In genomic region chr7:42911482-42912447, GRCh38 we compare ENCODE assay signal across 8 cellular contexts. TPM values are rescaled to one million over a fixed set of nuclear protein-coding genes. Genes with fewer than 3 reads are reported as not detected.
DNase-seq lines count a peak whose midpoint lies in the region; ATAC-seq and TF ChIP-seq lines count a peak whose summit lies in the region.

C7orf25 (minus strand) TSS chr7:42912070; CDS start chr7:42910900, 1,170 bp downstream.

- no peaks in the 10 kb centered on the region for H3K9me3 ChIP-seq in PC-3 (ENCODE audit: low read length)
- no peaks in the 10 kb centered on the region for H3K9me3 ChIP-seq in esophagus (ENCODE audit: control insufficient read depth in 2 of 2, insufficient read depth in 1 of 2, low read depth in 1 of 2, low read length in 1 of 2)
- H3K9me3 ChIP-seq in muscle layer of colon (ENCODE audit: low read length): no peaks in the 10 kb centered on the region

- CTCF ChIA-PET in PC-3 (lab: Charles Lee): no interaction called here

- no peaks in the 10 kb centered on the region for H3K27me3 Mint-ChIP-seq in activated T-cell treated with anti-CD3 and anti-CD28 coated beads, Interleukin-2, amount 50 U/mL, for 4 hours (ENCODE audit: low read depth)

- peaks cover 5% of the 10 kb centered on the region for H3K36me3 ChIP-seq in PC-3 (ENCODE audit: low read depth, low read length)
- no peaks in the 10 kb centered on the region for H3K36me3 ChIP-seq in esophagus (ENCODE audit: control insufficient read depth in 2 of 2, insufficient read depth in 2 of 2, low read length in 1 of 2)
- peaks cover 1% of the 10 kb centered on the region for H3K36me3 ChIP-seq in muscle layer of colon (ENCODE audit: insufficient read depth, low read length)

- peak within 1 kb of the TSS; percentile 37 for H3K27ac ChIP-seq in PC-3 (ENCODE audit: low read length)
- H3K27ac ChIP-seq in esophagus (ENCODE audit: low read depth in 2 of 2, low read length in 1 of 2): peak within 1 kb of the TSS; percentile 74 to 83
- H3K27ac ChIP-seq in muscle layer of colon (ENCODE audit: low read depth, low read length): peak within 1 kb of the TSS; percentile 64

- H3K9me2 ChIP-seq in PC-3 (replicated peaks; ENCODE audit: low read length): no peaks in the 10 kb centered on the region

- 0 to 1% methylated on average over 77 to 94 of the region's 94 CpGs for whole genome bisulfite sequencing in esophagus, 2 donors

- H3K4me1 Mint-ChIP-seq in activated T-cell treated with anti-CD3 and anti-CD28 coated beads, Interleukin-2, amount 50 U/mL, for 4 hours (ENCODE audit: low read depth): peaks cover 56% of the 10 kb centered on the region

- peak; percentile 88 for ATAC-seq in GM21717 (IDR thresholded peaks at IDR 0.05; ENCODE audit: unreplicated experiment)
- peak; percentile 91 for ATAC-seq in PC-3
- peak; percentile 92 to 96 for ATAC-seq in activated T-cell treated with anti-CD3 and anti-CD28 coated beads, Interleukin-2, amount 50 U/mL, for 4 hours

- peak within 1 kb of the TSS; percentile 70 for H3K4me3 ChIP-seq in Jurkat, Clone E6-1 (ENCODE audit: low read length)
- H3K4me3 ChIP-seq in PC-3 (ENCODE audit: low read length) (peak within 1 kb of the TSS; percentile 89), esophagus (ENCODE audit: low read depth in 1 of 2, low read length in 2 of 2) (peak within 1 kb of the TSS; percentile 78 to 95), muscle layer of colon (ENCODE audit: low read depth in 1 of 2, low read length in 2 of 2) (peak within 1 kb of the TSS; percentile 70 to 91)

- no peaks in the 10 kb centered on the region for H3F3A ChIP-seq in PC-3 (ENCODE audit: low read length, unreplicated experiment)

- DNase-seq in DMS153 (lab: John Stamatoyannopoulos, UW): peak; percentile 97
- DNase-seq in Jurkat, Clone E6-1 (ENCODE audit: low read depth, low spot score): peak; percentile 92
- peak; percentile 93 for DNase-seq in PC-3
- DNase-seq in activated T-cell treated with anti-CD3 and anti-CD28 coated beads, Interleukin-2, amount 50 U/mL, for 4 hours: peak; percentile 94
- DNase-seq in stimulated activated CD8-positive, alpha-beta memory T cell treated with anti-CD3 and anti-CD28 coated beads, Interleukin-7, amount 100 ng/mL, for 24 hours (ENCODE audit: low read depth): peak; percentile 91

- peak within 1 kb of the TSS; percentile 93 for H2AFZ ChIP-seq in PC-3 (ENCODE audit: low read length)

- 0 out of 2 replicates have a peak, but pooled peaks have one; percentile 15 for TF ChIP-seq CTCF in PC-3 (conservative IDR thresholded peaks at IDR 0.05; ENCODE audit: low read depth, low read length)

- intact Hi-C loops in PC-3 (cut with micrococcal nuclease): loop anchor here (2.0 kb wide), 2 partner anchors 21 to 23 kb away; partner anchors contain the start of genes MRPL32 and PSMA2

- peak within 1 kb of the TSS; percentile 93 for H3K4me3 Mint-ChIP-seq in activated T-cell treated with anti-CD3 and anti-CD28 coated beads, Interleukin-2, amount 50 U/mL, for 4 hours

- peak within 1 kb of the TSS; percentile 93 for H3K4me2 ChIP-seq in PC-3 (ENCODE audit: low read length)

- H3K27me3 ChIP-seq in PC-3 (ENCODE audit: low read length): no peaks in the 10 kb centered on the region
- H3K27me3 ChIP-seq in esophagus (ENCODE audit: control insufficient read depth in 1 of 2, insufficient read depth in 2 of 2, low read length in 2 of 2): no peaks in the 10 kb centered on the region
- H3K27me3 ChIP-seq in muscle layer of colon (ENCODE audit: control insufficient read depth in 1 of 2, insufficient read depth in 2 of 2, low read length in 2 of 2): no peaks in the 10 kb centered on the region

- H3K9ac ChIP-seq in PC-3 (ENCODE audit: low read length): peak within 1 kb of the TSS; percentile 84
- H3K9ac ChIP-seq in muscle layer of colon (ENCODE audit: low read length): peak within 1 kb of the TSS; percentile 35

- H3K4me1 ChIP-seq in PC-3 (ENCODE audit: insufficient read depth, low read length) (peaks cover 9% of the 10 kb centered on the region), esophagus (ENCODE audit: control insufficient read depth in 2 of 2, insufficient read depth in 2 of 2, low read length in 1 of 2) (peaks cover 0 to 3% of the 10 kb centered on the region in 2 donors), muscle layer of colon (ENCODE audit: insufficient read depth, low read length) (peaks cover 14% of the 10 kb centered on the region)

- H4K20me1 ChIP-seq in PC-3 (ENCODE audit: low read length): no peaks in the 10 kb centered on the region

- peaks cover 17% of the 10 kb centered on the region for H3K36me3 Mint-ChIP-seq in activated T-cell treated with anti-CD3 and anti-CD28 coated beads, Interleukin-2, amount 50 U/mL, for 4 hours (ENCODE audit: insufficient read depth)

- no TSS peak for BruUV-seq in PC-3 (replicated peaks; lab: Mats Ljungman, UMichigan)

- H3K9me3 Mint-ChIP-seq in activated T-cell treated with anti-CD3 and anti-CD28 coated beads, Interleukin-2, amount 50 U/mL, for 4 hours: no peaks in the 10 kb centered on the region

- POLR2A ChIA-PET in PC-3 (lab: Charles Lee; ENCODE audit: unreplicated experiment): no interaction called here

- peaks cover 14% of the 10 kb centered on the region for H3K79me2 ChIP-seq in PC-3 (ENCODE audit: low read length)

RNA-seq across cellular contexts. Expression of gene C7orf25, which starts in this region (rescaled TPM):
- polyA plus RNA-seq in Jurkat, Clone E6-1 (2012; ENCODE audit: insufficient read depth, insufficient read length): 3.3 TPM
- 2.5 and 3.2 TPM in 2 replicates for total RNA-seq in PC-3 (2014; rRNA removed)
- total RNA-seq in activated T-cell treated with anti-CD3 and anti-CD28 coated beads, Interleukin-2, amount 50 U/mL, for 4 hours: 1 to 10 TPM; 1.5 to 3.0 (median 1.9) TPM
- 1 to 10 TPM; 3.0 to 6.3 TPM for polyA plus RNA-seq in esophagus

Comparison
In these comparisons a context has a peak if more than half of its experiments do, and no peak if none do; other contexts are left out.
1. Peak in every context shown above with its lines: DNase-seq, ATAC-seq, H3K4me3 ChIP-seq and H3K27ac ChIP-seq.